30 cellular contexts compared by ENCODE assay signal in genomic region chr5:149402291-149402690, GRCh38. TPM values are rescaled to one million over a fixed set of nuclear protein-coding genes. Genes with fewer than 3 reads are reported as not detected.
"Had no signal": no experiment of that assay in that cellular context is flagged by ENCODE, and none has a peak within 500 bp of the region (broad histone marks: within the 10 kb centered on the region; RNA-seq: fewer than 3 reads in every experiment).

No MANE protein-coding gene starts in this region.

- H3K4me3 Mint-ChIP-seq: activated B cell treated with CpG ODN at 0.5 μM for 24 hours; activated CD8-positive, alpha-beta memory T cell treated with anti-CD3 and anti-CD28 coated beads, Interleukin-2, amount 10 ng/mL, durations not matched to agents 7 days and 5 days; activated CD8-positive, alpha-beta T cell treated with anti-CD3 and anti-CD28 coated beads, Interleukin-2, amount 10 ng/mL, durations not matched to agents 7 days and 5 days; activated naive CD4-positive, alpha-beta T cell treated with anti-CD3 and anti-CD28 coated beads, Interleukin-2, amount 50 U/mL, for 24 hours; activated naive CD8-positive, alpha-beta T cell treated with anti-CD3 and anti-CD28 coated beads, Interleukin-2, amount 50 U/mL, for 24 hours; naive B cell; neural crest cell; stimulated activated naive CD8-positive, alpha-beta T cell treated with anti-CD3 and anti-CD28 coated beads, Interleukin-15, Interleukin-2, amounts not matched to agents 100 ng/mL and 50 ng/mL, for 24 hours had no signal

- H3K36me3 ChIP-seq: colonic mucosa, left lung, lower lobe of right lung had no signal

- H3K27ac Mint-ChIP-seq: activated B cell treated with CpG ODN at 0.5 μM for 24 hours; activated CD8-positive, alpha-beta memory T cell treated with anti-CD3 and anti-CD28 coated beads, Interleukin-2, amount 10 ng/mL, durations not matched to agents 7 days and 5 days; activated CD8-positive, alpha-beta T cell treated with anti-CD3 and anti-CD28 coated beads, Interleukin-2, amount 10 ng/mL, durations not matched to agents 7 days and 5 days; activated naive CD4-positive, alpha-beta T cell treated with anti-CD3 and anti-CD28 coated beads, Interleukin-2, amount 50 U/mL, for 24 hours; activated naive CD8-positive, alpha-beta T cell treated with anti-CD3 and anti-CD28 coated beads, Interleukin-2, amount 50 U/mL, for 24 hours; activated T-helper 2 cell treated with anti-CD3 and anti-CD28 coated beads, Interferon-gamma antibody, Interleukin-2, Interleukin-4, amounts not matched to agents 10 μg/mL and 5 μg/mL and 100 μg/mL, durations not matched to agents 14 hours and 24 hours and 36 hours; naive B cell; stimulated activated naive CD8-positive, alpha-beta T cell treated with anti-CD3 and anti-CD28 coated beads, Interleukin-15, Interleukin-2, amounts not matched to agents 100 ng/mL and 50 ng/mL, for 24 hours had no signal

- H3K9me3 Mint-ChIP-seq: activated B cell treated with CpG ODN at 0.5 μM for 24 hours; activated naive CD4-positive, alpha-beta T cell treated with anti-CD3 and anti-CD28 coated beads, Interleukin-2, amount 50 U/mL, for 24 hours; activated naive CD8-positive, alpha-beta T cell treated with anti-CD3 and anti-CD28 coated beads, Interleukin-2, amount 50 U/mL, for 24 hours; activated T-helper 2 cell treated with anti-CD3 and anti-CD28 coated beads, Interferon-gamma antibody, Interleukin-2, Interleukin-4, amounts not matched to agents 10 μg/mL and 5 μg/mL and 100 μg/mL, durations not matched to agents 14 hours and 24 hours and 36 hours; neural crest cell; stimulated activated naive CD8-positive, alpha-beta T cell treated with anti-CD3 and anti-CD28 coated beads, Interleukin-15, Interleukin-2, amounts not matched to agents 100 ng/mL and 50 ng/mL, for 24 hours had no signal

- ATAC-seq: activated CD8-positive, alpha-beta memory T cell treated with anti-CD3 and anti-CD28 coated beads, Interleukin-2, amount 10 ng/mL, durations not matched to agents 7 days and 5 days; activated CD8-positive, alpha-beta T cell treated with anti-CD3 and anti-CD28 coated beads, Interleukin-2, amount 10 ng/mL, durations not matched to agents 7 days and 5 days; activated naive CD8-positive, alpha-beta T cell treated with anti-CD3 and anti-CD28 coated beads, Interleukin-2, amount 50 U/mL, for 24 hours; left lung; lower lobe of right lung; right cardiac atrium had no signal

- H3K4me1 Mint-ChIP-seq: activated B cell treated with CpG ODN at 0.5 μM for 24 hours; activated CD8-positive, alpha-beta memory T cell treated with anti-CD3 and anti-CD28 coated beads, Interleukin-2, amount 10 ng/mL, durations not matched to agents 7 days and 5 days; activated naive CD4-positive, alpha-beta T cell treated with anti-CD3 and anti-CD28 coated beads, Interleukin-2, amount 50 U/mL, for 24 hours; activated naive CD8-positive, alpha-beta T cell treated with anti-CD3 and anti-CD28 coated beads, Interleukin-2, amount 50 U/mL, for 24 hours; naive B cell had no signal

- H3K36me3 Mint-ChIP-seq: activated CD8-positive, alpha-beta memory T cell treated with anti-CD3 and anti-CD28 coated beads, Interleukin-2, amount 10 ng/mL, durations not matched to agents 7 days and 5 days; activated naive CD4-positive, alpha-beta T cell treated with anti-CD3 and anti-CD28 coated beads, Interleukin-2, amount 50 U/mL, for 24 hours; naive B cell had no signal

- H3K9me3 ChIP-seq: colonic mucosa, left lung, lower lobe of right lung, thoracic aorta had no signal

- H3K4me3 ChIP-seq: colonic mucosa, dorsolateral prefrontal cortex, left lung, lower lobe of right lung, thoracic aorta had no signal

- H3K27ac ChIP-seq: colonic mucosa, dorsolateral prefrontal cortex, left lung, lower lobe of right lung had no signal

- H3K27me3 ChIP-seq: colonic mucosa, left lung had no signal

- DNase-seq: activated B cell treated with CpG ODN at 0.5 μM for 24 hours; activated CD8-positive, alpha-beta memory T cell treated with anti-CD3 and anti-CD28 coated beads, Interleukin-2, amount 10 ng/mL, durations not matched to agents 7 days and 5 days; activated CD8-positive, alpha-beta T cell treated with anti-CD3 and anti-CD28 coated beads, Interleukin-2, amount 10 ng/mL, durations not matched to agents 7 days and 5 days; activated naive CD8-positive, alpha-beta T cell treated with anti-CD3 and anti-CD28 coated beads, Interleukin-2, amount 50 U/mL, for 24 hours; activated T-cell treated with anti-CD3 and anti-CD28 coated beads, Interleukin-2, amount 50 U/mL, for 48 hours; amygdala; colonic mucosa; effector memory CD4-positive, alpha-beta T cell; erythroblast; head of caudate nucleus; hypothalamus; lower lobe of right lung; naive B cell; occipital lobe; right cardiac atrium; stimulated activated CD4-positive, alpha-beta T cell treated with anti-CD3 and anti-CD28 coated beads, Interleukin-12 subunit alpha, Interleukin-12 subunit beta, amount 100 ng/mL, for 4 hours; stimulated activated CD4-positive, alpha-beta T cell treated with anti-CD3 and anti-CD28 coated beads, Interleukin-4, amount 100 ng/mL, for 1 hour; T-helper 2 cell had no signal

- FAIRE-seq: bronchial epithelial cell, urothelium cell line had no signal

- H3K27me3 Mint-ChIP-seq: activated naive CD4-positive, alpha-beta T cell treated with anti-CD3 and anti-CD28 coated beads, Interleukin-2, amount 50 U/mL, for 24 hours; stimulated activated naive CD8-positive, alpha-beta T cell treated with anti-CD3 and anti-CD28 coated beads, Interleukin-15, Interleukin-2, amounts not matched to agents 100 ng/mL and 50 ng/mL, for 24 hours had no signal

- H3K4me1 ChIP-seq: colonic mucosa, left lung had no signal

RNA-seq across cellular contexts. Expression of gene IL17B, which starts 23.2 kb away (rescaled TPM):
- total RNA-seq: activated B cell treated with CpG ODN at 0.5 μM for 24 hours; activated CD8-positive, alpha-beta memory T cell treated with anti-CD3 and anti-CD28 coated beads, Interleukin-2, amount 10 ng/mL, durations not matched to agents 7 days and 5 days; activated CD8-positive, alpha-beta T cell treated with anti-CD3 and anti-CD28 coated beads, Interleukin-2, amount 10 ng/mL, durations not matched to agents 7 days and 5 days; activated T-helper 2 cell treated with anti-CD3 and anti-CD28 coated beads, Interferon-gamma antibody, Interleukin-2, Interleukin-4, amounts not matched to agents 10 μg/mL and 5 μg/mL and 100 μg/mL, durations not matched to agents 14 hours and 24 hours and 36 hours; bronchial epithelial cell; fibroblast of lung; fibroblast of villous mesenchyme; lower lobe of right lung; neural crest cell; occipital lobe; subcutaneous adipose tissue had no signal
